Comparison of ENCODE assay signal across 2 cellular contexts in genomic region chr2:150484461-150484931, GRCh38.
TF ChIP-seq lines count a peak whose summit lies in the region.

No MANE protein-coding gene starts in this region.

TF ChIP-seq in liver, 16 proteins besides CTCF, POLR2A, EP300 and RAD21:
- TF ChIP-seq REST (IDR thresholded peaks at IDR 0.05): no peak
- no peak for TF ChIP-seq ZBTB33 (IDR thresholded peaks at IDR 0.05)
- TF ChIP-seq FOXA2 (IDR thresholded peaks at IDR 0.05): no peak
- TF ChIP-seq ATF3 (IDR thresholded peaks at IDR 0.05): no peak
- no peak for TF ChIP-seq HNF4G (IDR thresholded peaks at IDR 0.05)
- no peak for TF ChIP-seq TAF1 (conservative IDR thresholded peaks at IDR 0.05)
- TF ChIP-seq YY1 (IDR thresholded peaks at IDR 0.05): no peak
- TF ChIP-seq MAX (IDR thresholded peaks at IDR 0.05): no peak
- no peak for TF ChIP-seq FOXA1 (IDR thresholded peaks at IDR 0.05)

TF ChIP-seq in HepG2, 621 proteins besides CTCF, POLR2A, EP300 and RAD21:
- TF ChIP-seq ZNF431 (CRISPR knock-in tag; IDR thresholded peaks at IDR 0.05; ENCODE audit: borderline replicate concordance, low read depth): no peak
- no peak for TF ChIP-seq MTERF4 (CRISPR knock-in tag; IDR thresholded peaks at IDR 0.05)
- no peak for TF ChIP-seq TCF7L2 (IDR thresholded peaks at IDR 0.05; ENCODE audit: low read depth, low read length)
- no peak for TF ChIP-seq ZBTB49 (CRISPR knock-in tag; IDR thresholded peaks at IDR 0.05; ENCODE audit: borderline replicate concordance)
- no peak for TF ChIP-seq IKZF4 (CRISPR knock-in tag; IDR thresholded peaks at IDR 0.05; ENCODE audit: borderline replicate concordance, low read depth, not compliant biosample characterization)
- TF ChIP-seq SRF (IDR thresholded peaks at IDR 0.05; ENCODE audit: low read depth, low read length): no peak
- TF ChIP-seq ZNF337 (CRISPR knock-in tag; IDR thresholded peaks at IDR 0.05; ENCODE audit: borderline replicate concordance, low read depth): no peak
- no peak for TF ChIP-seq ZFP91 (CRISPR knock-in tag; IDR thresholded peaks at IDR 0.05; ENCODE audit: borderline replicate concordance)
- TF ChIP-seq ZNF121 (CRISPR knock-in tag; IDR thresholded peaks at IDR 0.05): no peak
